ENCODE assay signal across 1 cellular context in genomic region chr7:100804681-100805431, GRCh38.
TF ChIP-seq lines count a peak whose summit lies in the region.

No MANE protein-coding gene starts in this region.

TF ChIP-seq in WTC11, 78 proteins besides CTCF, POLR2A, EP300 and RAD21 (continued from another document):
- TF ChIP-seq MAX (CRISPR knock-in tag; IDR thresholded peaks at IDR 0.05) (no peak), ZNF219 (CRISPR knock-in tag; IDR thresholded peaks at IDR 0.05; ENCODE audit: borderline replicate concordance) (no peak), ATF1 (CRISPR knock-in tag; IDR thresholded peaks at IDR 0.05) (no peak), CREM (CRISPR knock-in tag; IDR thresholded peaks at IDR 0.05) (no peak), TCF7 (CRISPR knock-in tag; IDR thresholded peaks at IDR 0.05; ENCODE audit: low read depth) (no peak), FOXJ3 (CRISPR knock-in tag; IDR thresholded peaks at IDR 0.05; ENCODE audit: borderline replicate concordance) (no peak)
- TF ChIP-seq, protein P1, sequence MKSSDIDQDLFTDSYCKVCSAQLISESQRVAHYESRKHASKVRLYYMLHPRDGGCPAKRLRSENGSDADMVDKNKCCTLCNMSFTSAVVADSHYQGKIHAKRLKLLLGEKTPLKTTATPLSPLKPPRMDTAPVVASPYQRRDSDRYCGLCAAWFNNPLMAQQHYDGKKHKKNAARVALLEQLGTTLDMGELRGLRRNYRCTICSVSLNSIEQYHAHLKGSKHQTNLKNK (CRISPR knock-in tag; IDR thresholded peaks at IDR 0.05): no peak
